In genomic region chr2:201109186-201109585, GRCh38 we compare ENCODE assay signal across 28 cellular contexts.
"Had no signal": no experiment of that assay in that cellular context is flagged by ENCODE, and none has a peak within 500 bp of the region (broad histone marks: within the 10 kb centered on the region; RNA-seq: fewer than 3 reads in every experiment).

No MANE protein-coding gene starts in this region.

- FAIRE-seq: urothelium cell line had no signal

- H3K4me1 ChIP-seq: parathyroid adenoma, right lobe of liver, thyroid gland, vagina had no signal

- ATAC-seq: naive thymus-derived CD8-positive, alpha-beta T cell; natural killer cell treated with Interleukin-12 subunit alpha and Interleukin-12 subunit beta and Interleukin-15 and Interleukin-18, amount 100 ng/mL, for 72 hours; right cardiac atrium; right lobe of liver; stimulated activated naive B cell treated with anti-CD40 and anti-IgM and Interleukin-4, amounts not matched to agents 10 μg/mL and 1 μg/mL and 100 μg/mL, for 72 hours had no signal

- H3K27me3 ChIP-seq: ovary, right lobe of liver, spleen, stomach, thyroid gland, tibial nerve, upper lobe of left lung, vagina had no signal

- H3K4me2 ChIP-seq: smooth muscle cell had no signal

- H3K4me3 ChIP-seq: ovary, right lobe of liver, skin epidermis, smooth muscle cell, spleen, stomach, thoracic aorta, thyroid gland, tibial nerve, upper lobe of left lung, vagina had no signal

- H3K27ac ChIP-seq: ovary, parathyroid adenoma, right lobe of liver, skin epidermis, spleen, stomach, thoracic aorta, thyroid gland, tibial nerve, upper lobe of left lung, vagina had no signal

- H3K79me2 ChIP-seq: parathyroid adenoma had no signal

- H3K9ac ChIP-seq: parathyroid adenoma had no signal

- H3K36me3 ChIP-seq: ovary, right lobe of liver, stomach, thoracic aorta, thyroid gland, upper lobe of left lung, vagina had no signal

- H2AFZ ChIP-seq: parathyroid adenoma had no signal

- H3K9me3 ChIP-seq: ovary, right lobe of liver, spleen, stomach, thoracic aorta, thyroid gland, tibial nerve, upper lobe of left lung, vagina had no signal

- DNase-seq: naive B cell; naive thymus-derived CD8-positive, alpha-beta T cell; nephron progenitor cell; occipital lobe; ovary; retina; right cardiac atrium; right lobe of liver; spleen; stimulated activated CD4-positive, alpha-beta T cell treated with anti-CD3 and anti-CD28 coated beads, Interleukin-12 subunit alpha, Interleukin-12 subunit beta, amount 100 ng/mL, for 4 hours; stimulated activated CD4-positive, alpha-beta T cell treated with anti-CD3 and anti-CD28 coated beads, Interleukin-1b, Interleukin-23, amount 100 ng/mL, for 48 hours; stimulated activated CD4-positive, alpha-beta T cell treated with anti-CD3 and anti-CD28 coated beads, Interleukin-4, amount 100 ng/mL, for 1 hour; stimulated activated CD4-positive, alpha-beta T cell treated with anti-CD3 and anti-CD28 coated beads, Interleukin-4, amount 100 ng/mL, for 4 hours; stimulated activated CD8-positive, alpha-beta memory T cell treated with anti-CD3 and anti-CD28 coated beads, Interleukin-4, amount 100 ng/mL, for 48 hours; stimulated activated naive B cell treated with anti-CD40 and anti-IgM and Interleukin-4, amounts not matched to agents 10 μg/mL and 1 μg/mL and 100 μg/mL, for 72 hours; stimulated activated naive CD4-positive, alpha-beta T cell treated with Interleukin-2 at 50 U/mL for 16 hours; stomach; thyroid gland; trophoblast cell; upper lobe of left lung had no signal
